Comparison of ENCODE assay signal across 26 cellular contexts in genomic region chr10:124899151-124899550, GRCh38.
"Had no signal": no experiment of that assay in that cellular context is flagged by ENCODE, and none has a peak within 500 bp of the region (broad histone marks: within the 10 kb centered on the region; RNA-seq: fewer than 3 reads in every experiment).

No MANE protein-coding gene starts in this region.

- H3K36me3 ChIP-seq: brain microvascular endothelial cell, esophagus muscularis mucosa, gastrocnemius medialis had no signal

- DNase-seq: activated CD4-positive, alpha-beta memory T cell treated with anti-CD3 and anti-CD28 coated beads, Interleukin-2, amount 10 ng/mL, durations not matched to agents 7 days and 5 days; activated CD4-positive, alpha-beta T cell treated with anti-CD3 and anti-CD28 coated beads for 36 hours; activated CD4-positive, alpha-beta T cell treated with anti-CD3 and anti-CD28 coated beads, Interleukin-2, amount 10 ng/mL, durations not matched to agents 24 days and 14 days; activated CD4-positive, alpha-beta T cell treated with anti-CD3 and anti-CD28 coated beads, Interleukin-2, amount 50 U/mL, for 4 hours; activated CD4-positive, CD25-positive, alpha-beta regulatory T cell; activated CD4-positive, CD25-positive, alpha-beta regulatory T cell treated with anti-CD3 and anti-CD28 coated beads, Interleukin-2, amount 50 U/mL, for 72 hours; activated CD8-positive, alpha-beta memory T cell treated with anti-CD3 and anti-CD28 coated beads, Interleukin-2, amount 50 U/mL, for 48 hours; activated gamma-delta T cell; activated naive CD4-positive, alpha-beta T cell; activated naive CD4-positive, alpha-beta T cell treated with anti-CD3 and anti-CD28 coated beads, Interleukin-2, amount 50 U/mL, for 16 hours; activated T-cell treated with anti-CD3 and anti-CD28 coated beads for 4 hours; activated T-cell treated with anti-CD3 and anti-CD28 coated beads, Interleukin-2, amount 50 U/mL, for 24 hours; activated T-cell treated with anti-CD3 and anti-CD28 coated beads, Interleukin-2, amount 50 U/mL, for 72 hours; amniotic stem cell; anterior cingulate cortex; brain microvascular endothelial cell; caudate nucleus; cortex of kidney; dermis blood vessel endothelial cell; effector CD4-positive, alpha-beta T cell; effector memory CD8-positive, alpha-beta T cell; erythroblast; foreskin keratinocyte; gastrocnemius medialis; T-helper 2 cell had no signal

- H3K9me3 ChIP-seq: esophagus muscularis mucosa, gastrocnemius medialis had no signal

- H3K27ac ChIP-seq: brain microvascular endothelial cell, esophagus muscularis mucosa, foreskin keratinocyte, gastrocnemius medialis had no signal

- ATAC-seq: activated CD4-positive, alpha-beta T cell treated with anti-CD3 and anti-CD28 coated beads for 36 hours; activated T-cell treated with anti-CD3 and anti-CD28 coated beads, Interleukin-2, amount 50 U/mL, for 72 hours; effector memory CD8-positive, alpha-beta T cell; gastrocnemius medialis had no signal

- H3K4me3 ChIP-seq: esophagus muscularis mucosa, gastrocnemius medialis had no signal

- H3K27me3 ChIP-seq: brain microvascular endothelial cell, gastrocnemius medialis had no signal

- H3K4me1 ChIP-seq: esophagus muscularis mucosa, foreskin keratinocyte, gastrocnemius medialis had no signal
